ENCODE assay signal across 23 cellular contexts in the genomic region with DNA sequence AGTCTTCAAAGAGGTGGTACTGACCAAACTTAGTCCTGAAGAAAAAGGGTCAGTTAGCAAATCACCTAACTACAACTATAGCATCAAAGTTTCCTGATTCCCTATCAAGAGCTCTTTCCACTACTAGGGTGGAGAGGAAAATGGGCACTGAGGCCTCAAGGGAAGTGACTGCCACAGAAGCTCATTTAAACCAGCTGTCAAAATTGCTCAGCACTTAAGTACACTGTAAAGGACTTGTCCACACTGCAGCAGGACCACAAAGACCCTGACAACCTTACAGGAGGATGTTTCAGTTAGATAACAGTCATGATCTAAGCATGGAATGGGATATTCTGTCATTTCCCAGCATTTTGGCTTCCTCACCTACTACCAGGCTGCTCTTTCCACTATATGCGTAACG.
"Had no signal": no experiment of that assay in that cellular context is flagged by ENCODE, and none has a peak within 500 bp of the region (broad histone marks: within the 10 kb centered on the region; RNA-seq: fewer than 3 reads in every experiment).

No MANE protein-coding gene starts in this region.

- ATAC-seq: gastrocnemius medialis, left lobe of liver, lower lobe of right lung, mucosa of descending colon had no signal

- H3K27ac Mint-ChIP-seq: activated B cell treated with CpG ODN at 0.5 μM for 24 hours; activated CD4-positive, alpha-beta memory T cell treated with anti-CD3 and anti-CD28 coated beads for 36 hours; activated naive CD4-positive, alpha-beta T cell treated with anti-CD3 and anti-CD28 coated beads, Interleukin-2, amount 10 ng/mL, durations not matched to agents 7 days and 5 days; endodermal cell; type B pancreatic cell had no signal

- DNase-seq: activated B cell treated with CpG ODN at 0.5 μM for 24 hours; activated CD4-positive, alpha-beta memory T cell treated with anti-CD3 and anti-CD28 coated beads for 36 hours; activated CD4-positive, alpha-beta T cell treated with anti-CD3 and anti-CD28 coated beads for 4 hours; activated effector memory CD4-positive, alpha-beta T cell treated with anti-CD3 and anti-CD28 coated beads, Interleukin-2, amount 50 U/mL, for 16 hours; activated naive CD4-positive, alpha-beta T cell treated with anti-CD3 and anti-CD28 coated beads, Interleukin-2, amount 10 ng/mL, durations not matched to agents 7 days and 5 days; amygdala; cortex of kidney; endodermal cell; esophagus squamous epithelium; gastrocnemius medialis; heart left ventricle; lower lobe of right lung; mesendoderm; mucosa of descending colon; naive B cell; spleen; stimulated activated CD4-positive, alpha-beta T cell treated with anti-CD3 and anti-CD28 coated beads, Interleukin-4, amount 100 ng/mL, for 1 hour; stimulated activated naive CD4-positive, alpha-beta T cell; T1000; testis had no signal

- H3K27me3 Mint-ChIP-seq: activated B cell treated with CpG ODN at 0.5 μM for 24 hours; activated CD4-positive, alpha-beta memory T cell treated with anti-CD3 and anti-CD28 coated beads for 36 hours; activated naive CD4-positive, alpha-beta T cell treated with anti-CD3 and anti-CD28 coated beads, Interleukin-2, amount 10 ng/mL, durations not matched to agents 7 days and 5 days; naive B cell; type B pancreatic cell had no signal

- H3K4me1 Mint-ChIP-seq: activated B cell treated with CpG ODN at 0.5 μM for 24 hours; activated naive CD4-positive, alpha-beta T cell treated with anti-CD3 and anti-CD28 coated beads, Interleukin-2, amount 10 ng/mL, durations not matched to agents 7 days and 5 days had no signal

- H3K4me3 Mint-ChIP-seq: activated B cell treated with CpG ODN at 0.5 μM for 24 hours; activated CD4-positive, alpha-beta memory T cell treated with anti-CD3 and anti-CD28 coated beads for 36 hours; activated naive CD4-positive, alpha-beta T cell treated with anti-CD3 and anti-CD28 coated beads, Interleukin-2, amount 10 ng/mL, durations not matched to agents 7 days and 5 days; endodermal cell; naive B cell; neural crest cell; type B pancreatic cell had no signal

- H3K9me3 Mint-ChIP-seq: activated B cell treated with CpG ODN at 0.5 μM for 24 hours; activated CD4-positive, alpha-beta memory T cell treated with anti-CD3 and anti-CD28 coated beads for 36 hours; activated naive CD4-positive, alpha-beta T cell treated with anti-CD3 and anti-CD28 coated beads, Interleukin-2, amount 10 ng/mL, durations not matched to agents 7 days and 5 days; endodermal cell; naive B cell; neural crest cell; type B pancreatic cell had no signal
